In genomic region chr7:1024331-1024761, GRCh38 we compare ENCODE assay signal across 10 cellular contexts. TPM values are rescaled to one million over a fixed set of nuclear protein-coding genes. Genes with fewer than 3 reads are reported as not detected.
DNase-seq lines count a peak whose midpoint lies in the region; ATAC-seq and TF ChIP-seq lines count a peak whose summit lies in the region.
"Had no signal": no experiment of that assay in that cellular context is flagged by ENCODE, and none has a peak within 500 bp of the region (broad histone marks: within the 10 kb centered on the region; RNA-seq: fewer than 3 reads in every experiment).

No MANE protein-coding gene starts in this region.

- H3K4me2 ChIP-seq in OCI-LY7 (ENCODE audit: low read length), result peak overlapping the region; percentile 96
- H3K4me2 ChIP-seq in mesendoderm (ENCODE audit: low read length), result no peak overlapping the region

- TF ChIP-seq CTCF in GM10248 (IDR thresholded peaks at IDR 0.05; ENCODE audit: control extremely low read depth, extremely low read depth, low read depth, missing control alignments), result no peak
- no peak for TF ChIP-seq CTCF in OCI-LY7 (conservative IDR thresholded peaks at IDR 0.05; ENCODE audit: low read length)

- H3K9me3 ChIP-seq in OCI-LY7 (ENCODE audit: low read length), result no peaks in the 10 kb centered on the region

- H3K56ac ChIP-seq in mesendoderm (ENCODE audit: low read length), result no peak overlapping the region

- no peak overlapping the region for H2BK15ac ChIP-seq in mesendoderm (replicated peaks; ENCODE audit: low read depth)

- H3K4ac ChIP-seq in mesendoderm (ENCODE audit: low read depth, low read length), result no peak overlapping the region

- H3K36me3 Mint-ChIP-seq in activated CD4-positive, alpha-beta memory T cell treated with anti-CD3 and anti-CD28 coated beads, Interleukin-2, amount 10 ng/mL, durations not matched to agents 7 days and 5 days (ENCODE audit: low read depth), result peaks cover 26% of the 10 kb centered on the region

- no peak overlapping the region for H4K8ac ChIP-seq in mesendoderm (ENCODE audit: low read depth, low read length)

- ATAC-seq in GM19397 (IDR thresholded peaks at IDR 0.05; ENCODE audit: unreplicated experiment), result peak; percentile 56
- ATAC-seq in HG03103 (IDR thresholded peaks at IDR 0.05; ENCODE audit: low read depth, unreplicated experiment), result peak; percentile 35
- ATAC-seq: Panc1 had no signal

- no peaks in the 10 kb centered on the region for H4K20me1 ChIP-seq in OCI-LY7 (ENCODE audit: insufficient read depth, low read length)

- no peaks in the 10 kb centered on the region for H3K79me1 ChIP-seq in mesendoderm (ENCODE audit: low read length)

- H3K9me2 ChIP-seq in OCI-LY7 (ENCODE audit: insufficient read depth, low read length), result no peaks in the 10 kb centered on the region

- POLR2A ChIA-PET in GM10248 (lab: Yijun Ruan, JAX), result no interaction called here
- POLR2A ChIA-PET in OCI-LY7 (lab: Charles Lee), result interaction anchor here (1.3 kb wide), 1 partner anchor 62 kb away, joined by 4 read pairs; no protein-coding TSS in a partner anchor
- POLR2A ChIA-PET in activated CD4-positive, alpha-beta memory T cell treated with anti-CD3 and anti-CD28 coated beads, Interleukin-2, amount 10 ng/mL, durations not matched to agents 7 days and 5 days (lab: Charles Lee), result no interaction called here

- whole genome bisulfite sequencing in mesendoderm (ENCODE audit: extremely low coverage, insufficient coverage, low lambda C conversion rate), result no CpG with 5 or more reads among the region's 13 CpGs

- no peak overlapping the region for H3K9ac ChIP-seq in mesendoderm (ENCODE audit: low read length)

- no peak overlapping the region for H3K4me3 Mint-ChIP-seq in activated CD4-positive, alpha-beta memory T cell treated with anti-CD3 and anti-CD28 coated beads, Interleukin-2, amount 10 ng/mL, durations not matched to agents 7 days and 5 days

- no peaks in the 10 kb centered on the region for H3K27me3 Mint-ChIP-seq in activated CD4-positive, alpha-beta memory T cell treated with anti-CD3 and anti-CD28 coated beads, Interleukin-2, amount 10 ng/mL, durations not matched to agents 7 days and 5 days

- H3K79me2 ChIP-seq in OCI-LY7 (ENCODE audit: insufficient read depth, low read depth, low read length) (peaks cover 51% of the 10 kb centered on the region; the same call in 1 of the 2 replicates), mesendoderm (ENCODE audit: control insufficient read depth, insufficient read depth, low read length) (no peaks in the 10 kb centered on the region)

- H3K27ac ChIP-seq in OCI-LY7 (ENCODE audit: low read depth, low read length, poor library complexity, severe bottlenecking) (peak overlapping the region; percentile 95), mesendoderm (ENCODE audit: low read depth, low read length) (no peak overlapping the region)

- H4K5ac ChIP-seq in mesendoderm (ENCODE audit: low read length), result no peak overlapping the region

- H3K36me3 ChIP-seq in OCI-LY7 (ENCODE audit: insufficient read depth, low read length) (peaks cover 46% of the 10 kb centered on the region), mesendoderm (ENCODE audit: control insufficient read depth, insufficient read depth, low read length) (no peaks in the 10 kb centered on the region)

- H3K27ac Mint-ChIP-seq in activated CD4-positive, alpha-beta memory T cell treated with anti-CD3 and anti-CD28 coated beads, Interleukin-2, amount 10 ng/mL, durations not matched to agents 7 days and 5 days, result no peak overlapping the region

- H3K4me1 ChIP-seq in OCI-LY7 (ENCODE audit: insufficient read depth, low read length, poor library complexity, severe bottlenecking), result peaks cover 79% of the 10 kb centered on the region
- H3K4me1 ChIP-seq in mesendoderm (ENCODE audit: control insufficient read depth, low read depth, low read length), result no peaks in the 10 kb centered on the region

- intact Hi-C loops in OCI-LY7 (cut with micrococcal nuclease; ENCODE audit: unreplicated experiment), result loop anchor here (1.0 kb wide), 3 partner anchors 31 to 62 kb away; no protein-coding TSS in a partner anchor

- H3K9me3 Mint-ChIP-seq in activated CD4-positive, alpha-beta memory T cell treated with anti-CD3 and anti-CD28 coated beads, Interleukin-2, amount 10 ng/mL, durations not matched to agents 7 days and 5 days, result peaks cover 7% of the 10 kb centered on the region

- no peak overlapping the region for H3K23ac ChIP-seq in mesendoderm (ENCODE audit: low read length)

- DNase-seq in GM10248 (ENCODE audit: extremely low spot score) (peak; percentile 89), OCI-LY7 (ENCODE audit: low spot score) (peak; percentile 99), LoVo (ENCODE audit: low spot score) (no peak), epidermal melanocyte (ENCODE audit: insufficient read length, low spot score) (no peak), mesendoderm (no peak)
- no peak for DNase-seq in activated CD4-positive, alpha-beta memory T cell treated with anti-CD3 and anti-CD28 coated beads, Interleukin-2, amount 10 ng/mL, durations not matched to agents 7 days and 5 days
- DNase-seq: amniotic stem cell had no signal

- H3K4me3 ChIP-seq in OCI-LY7 (ENCODE audit: low read depth, low read length, poor library complexity, severe bottlenecking) (peak overlapping the region; percentile 85), mesendoderm (ENCODE audit: low read length) (no peak overlapping the region)

- no peak overlapping the region for H2AK5ac ChIP-seq in mesendoderm (ENCODE audit: low read length)

- no peak overlapping the region for H2BK120ac ChIP-seq in mesendoderm (ENCODE audit: low read depth, low read length)

- H3K4me1 Mint-ChIP-seq in activated CD4-positive, alpha-beta memory T cell treated with anti-CD3 and anti-CD28 coated beads, Interleukin-2, amount 10 ng/mL, durations not matched to agents 7 days and 5 days, result peaks cover 16% of the 10 kb centered on the region

- no peak overlapping the region for H2AFZ ChIP-seq in OCI-LY7 (ENCODE audit: low read length)

- CTCF ChIA-PET in GM10248 (lab: Yijun Ruan, JAX), result interaction anchor here (1.4 to 8.8 kb wide), 4 partner anchors 20 to 153 kb away, joined by 5 to 90 read pairs (median 8); partner anchors contain the start of gene GPR146
- CTCF ChIA-PET in OCI-LY7 (lab: Charles Lee; ENCODE audit: unreplicated experiment), result interaction anchor here (0.6 to 2.2 kb wide), 2 partner anchors 31 to 66 kb away, joined by 3 to 12 read pairs; no protein-coding TSS in a partner anchor
- CTCF ChIA-PET in activated CD4-positive, alpha-beta memory T cell treated with anti-CD3 and anti-CD28 coated beads, Interleukin-2, amount 10 ng/mL, durations not matched to agents 7 days and 5 days (lab: Charles Lee), result interaction anchor here (0.8 kb wide), 1 partner anchor 42 kb away, joined by 3 read pairs; no protein-coding TSS in a partner anchor

- H3K18ac ChIP-seq in mesendoderm (ENCODE audit: low read length), result no peak overlapping the region

- H2BK5ac ChIP-seq in mesendoderm (ENCODE audit: low read length), result no peak overlapping the region

- H3K27me3 ChIP-seq in mesendoderm (ENCODE audit: insufficient read depth, low read length, poor library complexity), result no peaks in the 10 kb centered on the region

- no TSS peak for BruUV-seq in OCI-LY7 (replicated peaks; lab: Mats Ljungman, UMichigan)

RNA-seq across cellular contexts. Expression of gene GPR146, which starts 20.0 kb away (rescaled TPM):
- 0.62 and 0.95 TPM in 2 replicates for total RNA-seq in OCI-LY7 (2014; rRNA removed; shearing (Covaris generic))
- 0.77 and 3.3 TPM in 2 replicates for total RNA-seq in OCI-LY7 (2022)
- total RNA-seq in activated CD4-positive, alpha-beta memory T cell treated with anti-CD3 and anti-CD28 coated beads, Interleukin-2, amount 10 ng/mL, durations not matched to agents 7 days and 5 days, result 10 to 100 TPM; 10.0 to 10.1 TPM
- polyA plus RNA-seq in mesendoderm (2013, experiment 1 of 2), result 0.41 TPM
- 0.42 TPM for polyA plus RNA-seq in mesendoderm (2013, experiment 2 of 2)

RNA-seq across cellular contexts. Expression of gene CYP2W1, which starts 41.4 kb away (rescaled TPM):
- total RNA-seq in OCI-LY7 (2014; rRNA removed; shearing (Covaris generic)), result 0.31 TPM in 1 of 2 replicates, not detected in the other
- 1.3 and 1.5 TPM in 2 replicates for total RNA-seq in OCI-LY7 (2022)
- total RNA-seq in activated CD4-positive, alpha-beta memory T cell treated with anti-CD3 and anti-CD28 coated beads, Interleukin-2, amount 10 ng/mL, durations not matched to agents 7 days and 5 days, result not detected
- polyA plus RNA-seq in mesendoderm (2013, experiment 1 of 2), result not detected
- polyA plus RNA-seq in mesendoderm (2013, experiment 2 of 2), result not detected

RNA-seq across cellular contexts. Expression of gene COX19, which starts 49.0 kb away (rescaled TPM):
- 20.3 and 23.2 TPM in 2 replicates for total RNA-seq in OCI-LY7 (2014; rRNA removed; shearing (Covaris generic))
- total RNA-seq in OCI-LY7 (2022), result 43.1 and 45.7 TPM in 2 replicates
- total RNA-seq in activated CD4-positive, alpha-beta memory T cell treated with anti-CD3 and anti-CD28 coated beads, Interleukin-2, amount 10 ng/mL, durations not matched to agents 7 days and 5 days, result 10 to 100 TPM; 17.4 to 18.2 TPM
- polyA plus RNA-seq in mesendoderm (2013, experiment 1 of 2), result 5.7 TPM
- polyA plus RNA-seq in mesendoderm (2013, experiment 2 of 2), result 5.2 TPM

Comparison
In these comparisons a context has a peak if more than half of its experiments do, and no peak if none do; other contexts are left out.
1. DNase-seq: peak in GM10248 (single experiment) and OCI-LY7 (single experiment); none in LoVo (single experiment), activated CD4-positive, alpha-beta memory T cell treated with anti-CD3 and anti-CD28 coated beads, Interleukin-2, amount 10 ng/mL, durations not matched to agents 7 days and 5 days (single experiment), epidermal melanocyte (single experiment) and mesendoderm (single experiment).